24 cellular contexts compared by ENCODE assay signal in the genomic region with DNA sequence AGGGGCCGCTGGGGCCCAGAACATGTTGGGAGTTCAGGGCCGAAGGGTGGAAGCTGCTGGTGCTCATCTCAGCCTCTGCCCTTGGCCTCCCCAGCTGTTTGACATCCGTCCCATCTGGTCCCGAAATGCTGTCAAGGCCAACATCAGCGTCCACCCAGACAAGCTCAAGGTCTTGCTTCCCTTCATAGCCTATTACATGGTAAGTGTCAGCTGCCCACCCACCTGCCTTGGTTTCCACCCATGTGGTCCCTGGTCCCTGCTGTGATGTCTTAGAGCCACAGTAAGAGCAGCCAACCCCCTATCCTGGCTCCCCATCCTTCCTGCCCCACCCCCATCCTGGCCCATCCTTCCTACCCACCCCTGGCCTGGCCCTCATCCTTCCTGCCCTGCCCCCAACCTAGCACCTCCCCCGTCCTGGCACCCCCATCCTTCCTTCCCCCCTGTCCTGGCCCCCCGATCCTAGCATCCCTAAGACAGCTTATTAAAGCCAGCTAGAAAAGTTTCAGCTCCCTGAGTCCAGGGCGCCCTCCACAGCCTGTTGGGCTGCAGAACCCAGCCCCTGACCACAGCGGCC. TPM values are rescaled to one million over a fixed set of nuclear protein-coding genes. Genes with fewer than 3 reads are reported as not detected.
A peak's percentile ranks its signal among the peaks of the same experiment; 100 is the strongest.
DNase-seq lines count a peak whose midpoint lies in the region; ATAC-seq, FAIRE-seq and TF ChIP-seq lines count a peak whose summit lies in the region.
"Had no signal": no experiment of that assay in that cellular context is flagged by ENCODE, and none has a peak within 500 bp of the region (broad histone marks: within the 10 kb centered on the region; RNA-seq: fewer than 3 reads in every experiment).

No MANE protein-coding gene starts in this region.

- H3K27ac ChIP-seq in kidney (ENCODE audit: low read depth in 2 of 2, low read length in 2 of 2) (no peak overlapping the region), osteoblast (ENCODE audit: low read depth, low read length) (no peak overlapping the region)
- H3K27ac ChIP-seq: 22Rv1, A549, BLaER1, HL-60 had no signal

- CTCF ChIA-PET in activated CD4-positive, alpha-beta memory T cell treated with anti-CD3 and anti-CD28 coated beads, Interleukin-2, amount 10 ng/mL, durations not matched to agents 7 days and 5 days (lab: Charles Lee) = interaction anchor here (2.1 kb wide), 1 partner anchor 92 kb away, joined by 5 read pairs; no protein-coding TSS in a partner anchor

- H3K9ac ChIP-seq in kidney (ENCODE audit: low read length in 2 of 2) = no peak overlapping the region
- H3K9ac ChIP-seq: BLaER1 had no signal

- no peak for TF ChIP-seq CTCF in kidney (IDR thresholded peaks at IDR 0.05; ENCODE audit: borderline replicate concordance, extremely low read depth, insufficient read depth)
- TF ChIP-seq CTCF in osteoblast (IDR thresholded peaks at IDR 0.05; ENCODE audit: extremely low read depth, low read depth, low read length) = no peak

- no peak for FAIRE-seq in kidney (lab: Jason Lieb, UNC)
- FAIRE-seq: A549, GM12878, GM19239, H54 had no signal

- H3K4me3 ChIP-seq in kidney (ENCODE audit: low read length in 2 of 2) (no peak overlapping the region), osteoblast (ENCODE audit: insufficient read depth, low read length) (no peak overlapping the region)
- H3K4me3 ChIP-seq: A549, BLaER1, GM12878, GM23338 had no signal

- no peaks in the 10 kb centered on the region for H3K4me1 ChIP-seq in kidney (ENCODE audit: control insufficient read depth in 1 of 2, insufficient read depth in 1 of 2, low read depth in 1 of 2, low read length in 2 of 2)
- peaks cover 8% of the 10 kb centered on the region for H3K4me1 ChIP-seq in osteoblast (ENCODE audit: insufficient read depth, low read length)
- H3K4me1 ChIP-seq: A549 had no signal

- H3K36me3 Mint-ChIP-seq in activated naive CD8-positive, alpha-beta T cell treated with anti-CD3 and anti-CD28 coated beads, Interleukin-2, amount 10 ng/mL, durations not matched to agents 7 days and 5 days = peaks cover 7% of the 10 kb centered on the region
- peaks cover 26% of the 10 kb centered on the region for H3K36me3 Mint-ChIP-seq in activated naive CD8-positive, alpha-beta T cell treated with anti-CD3 and anti-CD28 coated beads for 36 hours
- peaks cover 38% of the 10 kb centered on the region for H3K36me3 Mint-ChIP-seq in activated CD4-positive, alpha-beta memory T cell treated with anti-CD3 and anti-CD28 coated beads, Interleukin-2, amount 10 ng/mL, durations not matched to agents 7 days and 5 days (ENCODE audit: low read depth)

- H3K27me3 ChIP-seq in osteoblast (ENCODE audit: insufficient read depth, low read length) = no peaks in the 10 kb centered on the region
- H3K27me3 ChIP-seq: BLaER1 had no signal

- H3K79me2 ChIP-seq in osteoblast (ENCODE audit: insufficient read depth, low read length) = no peaks in the 10 kb centered on the region

- peaks cover 12% of the 10 kb centered on the region for H4K20me1 ChIP-seq in osteoblast (ENCODE audit: insufficient read depth, low read length)

- POLR2A ChIA-PET in activated naive CD8-positive, alpha-beta T cell treated with anti-CD3 and anti-CD28 coated beads, Interleukin-2, amount 10 ng/mL, durations not matched to agents 7 days and 5 days (lab: Charles Lee) = no interaction called here
- POLR2A ChIA-PET in activated CD4-positive, alpha-beta memory T cell treated with anti-CD3 and anti-CD28 coated beads, Interleukin-2, amount 10 ng/mL, durations not matched to agents 7 days and 5 days (lab: Charles Lee) = no interaction called here

- peaks cover 8% of the 10 kb centered on the region for H3K4me1 Mint-ChIP-seq in activated naive CD8-positive, alpha-beta T cell treated with anti-CD3 and anti-CD28 coated beads, Interleukin-2, amount 10 ng/mL, durations not matched to agents 7 days and 5 days
- peaks cover 6% of the 10 kb centered on the region for H3K4me1 Mint-ChIP-seq in activated naive CD8-positive, alpha-beta T cell treated with anti-CD3 and anti-CD28 coated beads for 36 hours
- peaks cover 9% of the 10 kb centered on the region for H3K4me1 Mint-ChIP-seq in activated CD4-positive, alpha-beta memory T cell treated with anti-CD3 and anti-CD28 coated beads, Interleukin-2, amount 10 ng/mL, durations not matched to agents 7 days and 5 days
- H3K4me1 Mint-ChIP-seq: CD14-positive monocyte, GM23338 had no signal

- no peak overlapping the region for H3K4me3 Mint-ChIP-seq in activated naive CD8-positive, alpha-beta T cell treated with anti-CD3 and anti-CD28 coated beads, Interleukin-2, amount 10 ng/mL, durations not matched to agents 7 days and 5 days
- H3K4me3 Mint-ChIP-seq in activated naive CD8-positive, alpha-beta T cell treated with anti-CD3 and anti-CD28 coated beads for 36 hours = no peak overlapping the region
- H3K4me3 Mint-ChIP-seq in activated CD4-positive, alpha-beta memory T cell treated with anti-CD3 and anti-CD28 coated beads, Interleukin-2, amount 10 ng/mL, durations not matched to agents 7 days and 5 days = no peak overlapping the region
- H3K4me3 Mint-ChIP-seq: CD14-positive monocyte; CD4-positive, alpha-beta memory T cell; GM23338; HFFc6 had no signal

- ATAC-seq in activated naive CD8-positive, alpha-beta T cell treated with anti-CD3 and anti-CD28 coated beads, Interleukin-2, amount 10 ng/mL, durations not matched to agents 7 days and 5 days (ENCODE audit: low read depth) = no peak
- ATAC-seq in GM21528 (IDR thresholded peaks at IDR 0.05; ENCODE audit: low FRiP score, unreplicated experiment) = no peak
- ATAC-seq in GM21526 (IDR thresholded peaks at IDR 0.05; ENCODE audit: low FRiP score, unreplicated experiment) = no peak
- ATAC-seq: A549, GM12878, GM23338, HCT116 had no signal

- no peaks in the 10 kb centered on the region for H3K9me3 Mint-ChIP-seq in activated naive CD8-positive, alpha-beta T cell treated with anti-CD3 and anti-CD28 coated beads, Interleukin-2, amount 10 ng/mL, durations not matched to agents 7 days and 5 days
- H3K9me3 Mint-ChIP-seq in activated naive CD8-positive, alpha-beta T cell treated with anti-CD3 and anti-CD28 coated beads for 36 hours = no peaks in the 10 kb centered on the region
- no peaks in the 10 kb centered on the region for H3K9me3 Mint-ChIP-seq in activated CD4-positive, alpha-beta memory T cell treated with anti-CD3 and anti-CD28 coated beads, Interleukin-2, amount 10 ng/mL, durations not matched to agents 7 days and 5 days
- H3K9me3 Mint-ChIP-seq: CD14-positive monocyte; CD4-positive, alpha-beta memory T cell; GM23338; HFFc6 had no signal

- H2AFZ ChIP-seq in osteoblast (ENCODE audit: low read length) = no peak overlapping the region
- H2AFZ ChIP-seq: GM23338 had no signal

- no peak overlapping the region for H3K4me2 ChIP-seq in osteoblast (ENCODE audit: insufficient read depth, low read length)
- H3K4me2 ChIP-seq: A549, BLaER1, GM23338 had no signal

- intact Hi-C loops in kidney (cut with DNase I) = no loop called here

- H3K9me3 ChIP-seq in kidney (ENCODE audit: control insufficient read depth in 1 of 2, low read length in 2 of 2) = no peaks in the 10 kb centered on the region
- no peaks in the 10 kb centered on the region for H3K9me3 ChIP-seq in osteoblast (ENCODE audit: low read depth, low read length)
- H3K9me3 ChIP-seq: A549, BLaER1 had no signal

- no peaks in the 10 kb centered on the region for H3K27me3 Mint-ChIP-seq in activated naive CD8-positive, alpha-beta T cell treated with anti-CD3 and anti-CD28 coated beads, Interleukin-2, amount 10 ng/mL, durations not matched to agents 7 days and 5 days
- H3K27me3 Mint-ChIP-seq in activated naive CD8-positive, alpha-beta T cell treated with anti-CD3 and anti-CD28 coated beads for 36 hours = no peaks in the 10 kb centered on the region
- H3K27me3 Mint-ChIP-seq in activated CD4-positive, alpha-beta memory T cell treated with anti-CD3 and anti-CD28 coated beads, Interleukin-2, amount 10 ng/mL, durations not matched to agents 7 days and 5 days = no peaks in the 10 kb centered on the region
- H3K27me3 Mint-ChIP-seq: CD4-positive, alpha-beta memory T cell had no signal

- H3K27ac Mint-ChIP-seq in activated naive CD8-positive, alpha-beta T cell treated with anti-CD3 and anti-CD28 coated beads, Interleukin-2, amount 10 ng/mL, durations not matched to agents 7 days and 5 days = peak overlapping the region; percentile 19
- no peak overlapping the region for H3K27ac Mint-ChIP-seq in activated naive CD8-positive, alpha-beta T cell treated with anti-CD3 and anti-CD28 coated beads for 36 hours
- H3K27ac Mint-ChIP-seq in activated CD4-positive, alpha-beta memory T cell treated with anti-CD3 and anti-CD28 coated beads, Interleukin-2, amount 10 ng/mL, durations not matched to agents 7 days and 5 days = no peak overlapping the region
- H3K27ac Mint-ChIP-seq: CD4-positive, alpha-beta memory T cell; GM23338; HFFc6 had no signal

- no peak for DNase-seq in activated naive CD8-positive, alpha-beta T cell treated with anti-CD3 and anti-CD28 coated beads, Interleukin-2, amount 10 ng/mL, durations not matched to agents 7 days and 5 days
- no peak for DNase-seq in activated naive CD8-positive, alpha-beta T cell treated with anti-CD3 and anti-CD28 coated beads for 36 hours
- DNase-seq in kidney (peak; percentile 48), osteoblast (ENCODE audit: insufficient read length, low spot score, missing footprints) (peak; percentile 61)
- no peak for DNase-seq in activated CD4-positive, alpha-beta T cell treated with anti-CD3 and anti-CD28 coated beads, Interleukin-2, amount 50 U/mL, for 48 hours
- no peak for DNase-seq in activated CD4-positive, alpha-beta memory T cell treated with anti-CD3 and anti-CD28 coated beads, Interleukin-2, amount 10 ng/mL, durations not matched to agents 7 days and 5 days
- DNase-seq: Calu3; CD4-positive, alpha-beta memory T cell; DMS53; DND-41; EL; HFFc6 had no signal

- H3K36me3 ChIP-seq in kidney (ENCODE audit: control insufficient read depth in 1 of 2, insufficient read depth in 2 of 2, low read length in 2 of 2) (peaks cover 26 to 46% of the 10 kb centered on the region in 2 donors), osteoblast (ENCODE audit: insufficient read depth, low read length) (peaks cover 46% of the 10 kb centered on the region)

RNA-seq across cellular contexts. Expression of a gene that starts 9.7 kb away (rescaled TPM):
- total RNA-seq in activated naive CD8-positive, alpha-beta T cell treated with anti-CD3 and anti-CD28 coated beads, Interleukin-2, amount 10 ng/mL, durations not matched to agents 7 days and 5 days = 1 to 10 TPM; 1.4 to 2.3 TPM
- 1 to 10 TPM; 2.3 to 2.8 TPM for total RNA-seq in activated naive CD8-positive, alpha-beta T cell treated with anti-CD3 and anti-CD28 coated beads for 36 hours
- total RNA-seq in kidney (1.0 TPM), osteoblast (under 0.01 TPM in 1 of 2 replicates, not detected in the other)
- 16.7 TPM for polyA plus RNA-seq in kidney (ENCODE audit: insufficient read depth, low read depth, low replicate concordance)
- 1 to 10 TPM; 1.1 to 1.4 TPM for total RNA-seq in activated CD4-positive, alpha-beta memory T cell treated with anti-CD3 and anti-CD28 coated beads, Interleukin-2, amount 10 ng/mL, durations not matched to agents 7 days and 5 days
- polyA plus RNA-seq: CD14-positive monocyte had no signal

RNA-seq across cellular contexts. Expression of a gene that starts 21.3 kb away (rescaled TPM):
- 10 to 100 TPM; 86.4 to 97.5 TPM for total RNA-seq in activated naive CD8-positive, alpha-beta T cell treated with anti-CD3 and anti-CD28 coated beads, Interleukin-2, amount 10 ng/mL, durations not matched to agents 7 days and 5 days
- 10 to 100 TPM; 85.4 to 90.2 TPM for total RNA-seq in activated naive CD8-positive, alpha-beta T cell treated with anti-CD3 and anti-CD28 coated beads for 36 hours
- 47.7 TPM for total RNA-seq in kidney
- polyA plus RNA-seq in kidney (ENCODE audit: insufficient read depth, low read depth, low replicate concordance) = 38.0 TPM
- 31.8 and 41.3 TPM in 2 replicates for total RNA-seq in osteoblast
- total RNA-seq in activated CD4-positive, alpha-beta memory T cell treated with anti-CD3 and anti-CD28 coated beads, Interleukin-2, amount 10 ng/mL, durations not matched to agents 7 days and 5 days = 10 to 100 TPM; 66.8 to 67.3 TPM

Comparison
In these comparisons a context has a peak if more than half of its experiments do, and no peak if none do; other contexts are left out.
1. DNase-seq: peak in kidney (single experiment) and osteoblast (single experiment); none in activated naive CD8-positive, alpha-beta T cell treated with anti-CD3 and anti-CD28 coated beads, Interleukin-2, amount 10 ng/mL, durations not matched to agents 7 days and 5 days (single experiment), activated naive CD8-positive, alpha-beta T cell treated with anti-CD3 and anti-CD28 coated beads for 36 hours (single experiment), activated CD4-positive, alpha-beta T cell treated with anti-CD3 and anti-CD28 coated beads, Interleukin-2, amount 50 U/mL, for 48 hours (0 of 2) and activated CD4-positive, alpha-beta memory T cell treated with anti-CD3 and anti-CD28 coated beads, Interleukin-2, amount 10 ng/mL, durations not matched to agents 7 days and 5 days (single experiment).